ENCODE assay signal across 8 cellular contexts in the genomic region with DNA sequence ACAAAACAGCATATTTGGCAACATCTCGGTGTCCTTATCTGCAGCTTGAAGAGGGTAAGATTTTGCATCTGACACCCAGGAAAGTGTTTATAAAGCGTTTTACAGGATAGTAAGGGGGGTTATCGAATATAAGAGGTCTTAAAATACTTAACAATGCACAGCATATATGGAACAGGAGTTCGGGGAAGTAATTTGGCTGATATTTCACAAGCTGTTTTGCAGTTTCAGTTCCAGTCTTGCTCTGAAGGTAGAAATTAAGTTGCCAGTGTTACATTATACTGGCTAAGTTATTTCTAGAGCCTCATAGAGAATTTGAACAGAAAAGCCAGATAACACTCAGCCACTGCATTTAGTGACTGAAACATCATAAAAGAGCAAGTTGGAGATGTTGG. TPM values are rescaled to one million over a fixed set of nuclear protein-coding genes. Genes with fewer than 3 reads are reported as not detected.
DNase-seq lines count a peak whose midpoint lies in the region; ATAC-seq and TF ChIP-seq lines count a peak whose summit lies in the region.

No MANE protein-coding gene starts in this region.

- in situ Hi-C loops in transverse colon (cut with MboI; ENCODE audit: low pct_ligation_motif_present in 1 of 4, low pct_unique_long_range_greater_than_20kb in 1 of 4, low sequenced_read_pairs in 3 of 4): loop anchor here in 3 of 4 donors (5.0 to 25.0 kb wide), 3 partner anchors 209 to 671 kb away; a partner anchor contains a TSS

- ATAC-seq in T-helper 17 cell: no peak
- peak; percentile 13 for ATAC-seq in left colon

- no peak for TF ChIP-seq EP300 in transverse colon (IDR thresholded peaks at IDR 0.05; ENCODE audit: low read depth)

- no peaks in the 10 kb centered on the region for H3K9me3 ChIP-seq in T-helper 17 cell (ENCODE audit: control insufficient read depth, low read length, poor library complexity, severe bottlenecking)
- H3K9me3 ChIP-seq in transverse colon: no peaks in the 10 kb centered on the region

- no peaks in the 10 kb centered on the region for H3K36me3 ChIP-seq in transverse colon

- peaks cover 3% of the 10 kb centered on the region for H3K9me3 Mint-ChIP-seq in activated T-cell treated with anti-CD3 and anti-CD28 coated beads, Interleukin-2, amount 50 U/mL, for 24 hours

- H3K36me3 Mint-ChIP-seq in activated T-cell treated with anti-CD3 and anti-CD28 coated beads, Interleukin-2, amount 50 U/mL, for 24 hours (ENCODE audit: low read depth): peaks cover 13% of the 10 kb centered on the region
- no peaks in the 10 kb centered on the region for H3K36me3 Mint-ChIP-seq in T-helper 17 cell (ENCODE audit: low read depth)

- TF ChIP-seq POLR2A in transverse colon (IDR thresholded peaks at IDR 0.05): no peak

- no peak overlapping the region for H3K27ac Mint-ChIP-seq in activated T-cell treated with anti-CD3 and anti-CD28 coated beads, Interleukin-2, amount 50 U/mL, for 24 hours
- peak overlapping the region; percentile 84 for H3K27ac Mint-ChIP-seq in T-helper 17 cell

- TF ChIP-seq CTCF in transverse colon (IDR thresholded peaks at IDR 0.05): no peak

- peaks cover 7 to 36% (median 17%) of the 10 kb centered on the region in 4 donors for H3K4me1 ChIP-seq in transverse colon

- H3K27me3 ChIP-seq in transverse colon: no peaks in the 10 kb centered on the region

- peaks cover 48% of the 10 kb centered on the region for H3K4me1 Mint-ChIP-seq in activated T-cell treated with anti-CD3 and anti-CD28 coated beads, Interleukin-2, amount 50 U/mL, for 24 hours (ENCODE audit: low read depth)
- H3K4me1 Mint-ChIP-seq in T-helper 17 cell: peaks cover 35% of the 10 kb centered on the region

- no peak for DNase-seq in activated T-cell treated with anti-CD3 and anti-CD28 coated beads, Interleukin-2, amount 50 U/mL, for 24 hours
- DNase-seq in activated T-cell treated with anti-CD3 and anti-CD28 coated beads, Interleukin-2, amount 50 U/mL, for 1 hour: no peak
- DNase-seq in T-helper 17 cell (no peak), left colon (no peak), transverse colon (no peak), NCI-H345 (lab: John Stamatoyannopoulos, UW) (no peak), Ammon's horn (ENCODE audit: low spot score) (no peak)
- no peak for DNase-seq in stimulated activated CD4-positive, alpha-beta T cell treated with anti-CD3 and anti-CD28 coated beads, Interleukin-4, amount 100 ng/mL, for 4 hours

- H3K27ac ChIP-seq in transverse colon: peak overlapping the region; percentile 96 to 99 (median 98)

- H3K27me3 Mint-ChIP-seq in activated T-cell treated with anti-CD3 and anti-CD28 coated beads, Interleukin-2, amount 50 U/mL, for 24 hours: no peaks in the 10 kb centered on the region
- no peaks in the 10 kb centered on the region for H3K27me3 Mint-ChIP-seq in T-helper 17 cell

- intact Hi-C loops in left colon (cut with DNase I, micrococcal nuclease) (loop anchor here (2.0 to 10.0 kb wide), 2 partner anchors 213 to 219 kb away; a partner anchor contains a TSS), transverse colon (cut with DNase I; ENCODE audit: low total_unique reads) (loop anchor here (5.0 kb wide), 1 partner anchor 211 kb away; no protein-coding TSS in a partner anchor)

- H3K4me3 ChIP-seq in transverse colon: peak overlapping the region in 3 of 4 donors; percentile 94 to 99 (median 97)

- WGBS in transverse colon (ENCODE audit: low coverage in 1 of 2), 2 donors: 30 to 33% methylated on average over 4 of the region's 4 CpGs

- H3K4me3 Mint-ChIP-seq in activated T-cell treated with anti-CD3 and anti-CD28 coated beads, Interleukin-2, amount 50 U/mL, for 24 hours: peak overlapping the region; percentile 88
- H3K4me3 Mint-ChIP-seq in T-helper 17 cell: peak overlapping the region; percentile 92

RNA-seq across cellular contexts. Expression of a gene that starts 0.9 kb away (rescaled TPM):
- 10 to 100 TPM; 36.3 to 39.9 TPM for total RNA-seq in T-helper 17 cell
- 10 to 100 TPM; 37.5 to 42.6 TPM for total RNA-seq in left colon
- 100 to 1,000 TPM in 3 of 4 donors, 10 to 100 TPM in 1; 40.8 to 173 (median 105) TPM for total RNA-seq in transverse colon

RNA-seq across cellular contexts. Expression of a gene that starts 26.6 kb away (rescaled TPM):
- total RNA-seq in T-helper 17 cell: 1 to 10 TPM; 1.6 to 5.2 TPM
- total RNA-seq in left colon: 10 to 100 TPM; 12.0 to 12.6 TPM
- 10 to 100 TPM in 2 of 4 donors, 1 to 10 TPM in 1, not detected in 1; 1.1 to 14.1 (median 11.4) TPM for total RNA-seq in transverse colon
